9 cellular contexts compared by ENCODE assay signal in the genomic region with DNA sequence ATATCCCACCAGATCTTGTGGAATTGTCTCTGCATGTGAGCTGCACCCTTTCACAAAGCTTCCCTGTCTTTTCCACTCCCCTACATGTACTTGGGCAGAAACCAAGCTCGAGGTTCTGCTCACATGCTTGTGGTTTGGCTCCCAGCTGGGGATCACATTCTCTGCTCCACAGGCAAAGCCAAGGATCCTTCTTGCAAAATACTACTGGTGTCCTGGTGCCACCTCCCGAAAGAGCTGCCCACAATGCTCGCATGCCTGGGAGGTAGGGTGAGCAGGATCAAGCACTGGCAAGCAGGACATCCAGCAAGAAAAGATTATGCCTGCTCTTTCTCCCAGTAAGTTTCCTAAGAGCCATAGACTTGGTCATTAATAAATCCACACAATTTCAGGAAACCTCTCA. TPM values are rescaled to one million over a fixed set of nuclear protein-coding genes. Genes with fewer than 3 reads are reported as not detected.
DNase-seq lines count a peak whose midpoint lies in the region; ATAC-seq and TF ChIP-seq lines count a peak whose summit lies in the region.
"Had no signal": no experiment of that assay in that cellular context is flagged by ENCODE, and none has a peak within 500 bp of the region (broad histone marks: within the 10 kb centered on the region; RNA-seq: fewer than 3 reads in every experiment).

No MANE protein-coding gene starts in this region.

- 18 to 56% (median 41%) methylated on average over 3 of the region's 3 CpGs; no CpG with 5 or more reads in 1 of the 4 donors for WGBS in adrenal gland, 4 donors

- POLR2A ChIA-PET in activated CD4-positive, alpha-beta memory T cell treated with anti-CD3 and anti-CD28 coated beads for 36 hours (lab: Charles Lee): no interaction called here

- DNase-seq in GOT3 (lab: John Stamatoyannopoulos, UW) (peak; percentile 47), adrenal gland (peak; percentile 27 to 83 (median 75)), left ventricle myocardium inferior (peak; percentile 70), KBM-7 (no peak)
- DNase-seq in activated CD4-positive, alpha-beta memory T cell treated with anti-CD3 and anti-CD28 coated beads for 36 hours: no peak
- DNase-seq: NK-92 treated with Interleukin-12 subunit alpha and Interleukin-12 subunit beta, amount 100 ng/mL, for 24 hours had no signal

- TF ChIP-seq CTCF in adrenal gland (IDR thresholded peaks at IDR 0.05): no peak
- no peak for TF ChIP-seq CTCF in left ventricle myocardium inferior (IDR thresholded peaks at IDR 0.05; ENCODE audit: borderline replicate concordance)

- H3K27me3 Mint-ChIP-seq in activated CD4-positive, alpha-beta memory T cell treated with anti-CD3 and anti-CD28 coated beads for 36 hours: no peaks in the 10 kb centered on the region

- H3K9me3 ChIP-seq in adrenal gland (replicated peaks in 1 of 3): no peaks in the 10 kb centered on the region
- no peaks in the 10 kb centered on the region for H3K9me3 ChIP-seq in left ventricle myocardium inferior (replicated peaks)
- H3K9me3 ChIP-seq in skeletal muscle satellite cell (replicated peaks; ENCODE audit: low read length): no peaks in the 10 kb centered on the region

- H3K9me3 Mint-ChIP-seq in activated CD4-positive, alpha-beta memory T cell treated with anti-CD3 and anti-CD28 coated beads for 36 hours: no peaks in the 10 kb centered on the region

- H3K36me3 ChIP-seq in adrenal gland (replicated peaks in 1 of 2) (no peaks in the 10 kb centered on the region), left ventricle myocardium inferior (no peaks in the 10 kb centered on the region), skeletal muscle satellite cell (ENCODE audit: insufficient read depth, low read length) (no peaks in the 10 kb centered on the region)

- intact Hi-C loops in adrenal gland (cut with DNase I): no loop called here
- intact Hi-C loops in left ventricle myocardium inferior (cut with micrococcal nuclease): no loop called here
- intact Hi-C loops in activated CD4-positive, alpha-beta memory T cell treated with anti-CD3 and anti-CD28 coated beads for 36 hours (cut with micrococcal nuclease): no loop called here

- CTCF ChIA-PET in activated CD4-positive, alpha-beta memory T cell treated with anti-CD3 and anti-CD28 coated beads for 36 hours (lab: Charles Lee): no interaction called here

- H3K27ac Mint-ChIP-seq in activated CD4-positive, alpha-beta memory T cell treated with anti-CD3 and anti-CD28 coated beads for 36 hours: no peak overlapping the region

- peak in 1 of 2 donors; percentile 21 for TF ChIP-seq POLR2A in adrenal gland (IDR thresholded peaks at IDR 0.05)

- ATAC-seq in HG02798 (IDR thresholded peaks at IDR 0.05; ENCODE audit: poor library complexity, unreplicated experiment) (no peak), GM18873 (IDR thresholded peaks at IDR 0.05; ENCODE audit: low FRiP score, unreplicated experiment) (no peak)

- no peaks in the 10 kb centered on the region for H3K4me1 Mint-ChIP-seq in activated CD4-positive, alpha-beta memory T cell treated with anti-CD3 and anti-CD28 coated beads for 36 hours (ENCODE audit: low read depth)

- no peaks in the 10 kb centered on the region for H3K36me3 Mint-ChIP-seq in activated CD4-positive, alpha-beta memory T cell treated with anti-CD3 and anti-CD28 coated beads for 36 hours

- no peak overlapping the region for H3K4me3 ChIP-seq in adrenal gland
- no peak overlapping the region for H3K4me3 ChIP-seq in left ventricle myocardium inferior
- H3K4me3 ChIP-seq in skeletal muscle satellite cell (ENCODE audit: low read length): no peak overlapping the region

- peak overlapping the region in 1 of 5 donors; percentile 36 for H3K27ac ChIP-seq in adrenal gland
- H3K27ac ChIP-seq in left ventricle myocardium inferior (replicated peaks): peak overlapping the region; percentile 94

- in situ Hi-C loops in KBM-7 (cut with MboI; ENCODE audit: low pct_unique_long_range_greater_than_20kb, low sequenced_read_pairs): no loop called here

- no peaks in the 10 kb centered on the region for H3K27me3 ChIP-seq in adrenal gland
- no peaks in the 10 kb centered on the region for H3K27me3 ChIP-seq in left ventricle myocardium inferior (ENCODE audit: low read depth)
- no peaks in the 10 kb centered on the region for H3K27me3 ChIP-seq in skeletal muscle satellite cell (ENCODE audit: control insufficient read depth, insufficient read depth, low read length)

- H3K4me3 Mint-ChIP-seq in activated CD4-positive, alpha-beta memory T cell treated with anti-CD3 and anti-CD28 coated beads for 36 hours: no peak overlapping the region

- H3K4me2 ChIP-seq in skeletal muscle satellite cell (ENCODE audit: low read length): peak overlapping the region; percentile 15

- H3K4me1 ChIP-seq in adrenal gland (replicated peaks in 1 of 2): peaks cover 8 to 10% of the 10 kb centered on the region in 2 donors
- H3K4me1 ChIP-seq in left ventricle myocardium inferior: peaks cover 40% of the 10 kb centered on the region
- H3K4me1 ChIP-seq in skeletal muscle satellite cell (ENCODE audit: control insufficient read depth, insufficient read depth, low read length): peaks cover 26% of the 10 kb centered on the region

- no peak overlapping the region for H3K9ac ChIP-seq in skeletal muscle satellite cell (ENCODE audit: low read depth, low read length)

RNA-seq across cellular contexts. Expression of a gene that starts 45.1 kb away (rescaled TPM):
- total RNA-seq in adrenal gland (10 to 100 TPM in 2 of 8 donors, 1 to 10 TPM in 6; 2.8 to 14.3 (median 7.1) TPM), left ventricle myocardium inferior (108 TPM)
- polyA plus RNA-seq in adrenal gland: 1 to 10 TPM; 1.6 to 3.2 (median 2.1) TPM
- under 0.01 and 0.22 TPM in 2 replicates for total RNA-seq in skeletal muscle satellite cell (2012; rRNA removed)
- not detected for total RNA-seq in activated CD4-positive, alpha-beta memory T cell treated with anti-CD3 and anti-CD28 coated beads for 36 hours

Comparison
In these comparisons a context has a peak if more than half of its experiments do, and no peak if none do; other contexts are left out.
1. DNase-seq: peak in GOT3 (single experiment), adrenal gland (7 of 7) and left ventricle myocardium inferior (single experiment); none in KBM-7 (single experiment) and activated CD4-positive, alpha-beta memory T cell treated with anti-CD3 and anti-CD28 coated beads for 36 hours (single experiment).